In genomic region chr1:43540653-43541071, GRCh38 we compare ENCODE assay signal across 14 cellular contexts. TPM values are rescaled to one million over a fixed set of nuclear protein-coding genes. Genes with fewer than 3 reads are reported as not detected.
DNase-seq lines count a peak whose midpoint lies in the region; ATAC-seq and TF ChIP-seq lines count a peak whose summit lies in the region.
"Had no signal": no experiment of that assay in that cellular context is flagged by ENCODE, and none has a peak within 500 bp of the region (broad histone marks: within the 10 kb centered on the region; RNA-seq: fewer than 3 reads in every experiment).

No MANE protein-coding gene starts in this region.

- intact Hi-C loops in left ventricle myocardium superior (cut with micrococcal nuclease), result no loop called here
- intact Hi-C loops in posterior vena cava (cut with DNase I), result loop anchor here in 1 of 2 donors (5.0 kb wide), 1 partner anchor 112 kb away; the partner anchor contains the start of gene KDM4A

- H3K36me3 ChIP-seq in right atrium auricular region, result no peaks in the 10 kb centered on the region

- peaks cover 0 to 29% of the 10 kb centered on the region in 2 donors for H3K4me1 ChIP-seq in right atrium auricular region

- no peaks in the 10 kb centered on the region for H3K27me3 ChIP-seq in right atrium auricular region

- ATAC-seq in left ventricle myocardium superior (no peak), HG03159 (IDR thresholded peaks at IDR 0.05; ENCODE audit: unreplicated experiment) (no peak)
- no peak for ATAC-seq in naive thymus-derived CD8-positive, alpha-beta T cell
- ATAC-seq: activated CD8-positive, alpha-beta memory T cell treated with anti-CD3 and anti-CD28 coated beads, Interleukin-2, amount 10 ng/mL, durations not matched to agents 7 days and 5 days had no signal

- DNase-seq in right atrium auricular region (ENCODE audit: low spot score) (peak; percentile 74), left ventricle myocardium superior (no peak), hypothalamus (lab: John Stamatoyannopoulos, UW) (peak in 38 of 51 donors; percentile 14 to 77 (median 54)), posterior vena cava (ENCODE audit: low spot score) (peak; percentile 93), NCI-H1092 (lab: John Stamatoyannopoulos, UW) (no peak), NCI-H526 treated with DMSO at 0.1 percent for 48 hours (lab: John Stamatoyannopoulos, UW) (no peak)
- no peak for DNase-seq in naive thymus-derived CD8-positive, alpha-beta T cell
- DNase-seq: ACHN; activated CD8-positive, alpha-beta memory T cell treated with anti-CD3 and anti-CD28 coated beads, Interleukin-2, amount 10 ng/mL, durations not matched to agents 7 days and 5 days; naive B cell; NCI-H187; stimulated activated CD4-positive, alpha-beta T cell treated with anti-CD3 and anti-CD28 coated beads, Interleukin-4, amount 100 ng/mL, for 1 hour had no signal

- no peaks in the 10 kb centered on the region for H3K9me3 ChIP-seq in right atrium auricular region

- peaks cover 16 to 22% (median 19%) of the 10 kb centered on the region in 4 donors for H3K4me1 Mint-ChIP-seq in naive thymus-derived CD8-positive, alpha-beta T cell
- H3K4me1 Mint-ChIP-seq: naive B cell had no signal

- POLR2A ChIA-PET in naive thymus-derived CD8-positive, alpha-beta T cell (lab: Charles Lee), result no interaction called here

- H3K9me3 Mint-ChIP-seq in naive thymus-derived CD8-positive, alpha-beta T cell, result no peaks in the 10 kb centered on the region
- H3K9me3 Mint-ChIP-seq: naive B cell; T-helper 1 cell treated with Interleukin-12 subunit alpha and Interleukin-12 subunit beta and Interleukin-4 antibody, amounts not matched to agents 30 μg/mL and 1 μg/mL, for 36 hours had no signal

- no peaks in the 10 kb centered on the region for H3K36me3 Mint-ChIP-seq in naive thymus-derived CD8-positive, alpha-beta T cell
- H3K36me3 Mint-ChIP-seq: activated CD8-positive, alpha-beta memory T cell treated with anti-CD3 and anti-CD28 coated beads, Interleukin-2, amount 10 ng/mL, durations not matched to agents 7 days and 5 days; naive B cell had no signal

- no peak overlapping the region for H3K27ac Mint-ChIP-seq in naive thymus-derived CD8-positive, alpha-beta T cell
- H3K27ac Mint-ChIP-seq: activated CD8-positive, alpha-beta memory T cell treated with anti-CD3 and anti-CD28 coated beads, Interleukin-2, amount 10 ng/mL, durations not matched to agents 7 days and 5 days; naive B cell; T-helper 1 cell treated with Interleukin-12 subunit alpha and Interleukin-12 subunit beta and Interleukin-4 antibody, amounts not matched to agents 30 μg/mL and 1 μg/mL, for 36 hours had no signal

- no peak overlapping the region for H3K4me3 Mint-ChIP-seq in naive thymus-derived CD8-positive, alpha-beta T cell
- H3K4me3 Mint-ChIP-seq: activated CD8-positive, alpha-beta memory T cell treated with anti-CD3 and anti-CD28 coated beads, Interleukin-2, amount 10 ng/mL, durations not matched to agents 7 days and 5 days; T-helper 1 cell treated with Interleukin-12 subunit alpha and Interleukin-12 subunit beta and Interleukin-4 antibody, amounts not matched to agents 30 μg/mL and 1 μg/mL, for 36 hours had no signal

- no peak overlapping the region for H3K4me3 ChIP-seq in right atrium auricular region

- H3K27ac ChIP-seq in right atrium auricular region, result peak overlapping the region; percentile 62 to 72

- H3K27me3 Mint-ChIP-seq in naive thymus-derived CD8-positive, alpha-beta T cell, result peaks cover 0 to under 1% (median 0%) of the 10 kb centered on the region in 5 donors
- H3K27me3 Mint-ChIP-seq: activated CD8-positive, alpha-beta memory T cell treated with anti-CD3 and anti-CD28 coated beads, Interleukin-2, amount 10 ng/mL, durations not matched to agents 7 days and 5 days had no signal

- TF ChIP-seq CTCF in right atrium auricular region (IDR thresholded peaks at IDR 0.05), result no peak

RNA-seq across cellular contexts. Expression of gene PTPRF, which starts 10.0 kb away (rescaled TPM):
- 10 to 100 TPM in 1 of 2 donors, 1 to 10 TPM in 1; 7.4 to 27.7 TPM for total RNA-seq in right atrium auricular region
- 7.0 TPM for total RNA-seq in left ventricle myocardium superior
- 10 to 100 TPM; 59.0 to 68.3 TPM for total RNA-seq in posterior vena cava
- under 1 TPM in 1 of 2 experiments, not detected in 1; 0.08 TPM for total RNA-seq in naive thymus-derived CD8-positive, alpha-beta T cell
- not detected for polyA plus RNA-seq in naive thymus-derived CD8-positive, alpha-beta T cell

Comparison
In these comparisons a context has a peak if more than half of its experiments do, and no peak if none do; other contexts are left out.
1. DNase-seq: peak in right atrium auricular region (single experiment), hypothalamus (38 of 51) and posterior vena cava (single experiment); none in left ventricle myocardium superior (single experiment), naive thymus-derived CD8-positive, alpha-beta T cell (0 of 10), NCI-H1092 (single experiment) and NCI-H526 treated with DMSO at 0.1 percent for 48 hours (single experiment).